15 cellular contexts compared by ENCODE assay signal in the genomic region with DNA sequence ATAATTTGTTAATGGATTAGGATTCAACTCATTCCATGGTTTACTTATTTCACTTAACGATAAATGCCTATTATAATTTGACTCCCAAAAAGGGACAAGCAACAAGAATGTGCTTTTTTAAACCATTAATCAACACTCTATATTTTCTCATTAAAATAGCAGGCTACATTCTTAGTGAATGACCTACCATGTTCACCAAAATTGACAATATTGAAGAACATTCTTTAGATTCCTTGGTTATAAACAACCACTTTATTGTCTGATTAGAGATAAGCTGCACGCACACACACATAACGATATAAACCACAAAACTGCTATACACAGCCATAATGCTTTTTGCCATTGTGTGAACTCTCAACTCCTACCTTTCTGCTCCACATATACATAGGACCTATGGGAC.
DNase-seq lines count a peak whose midpoint lies in the region; ATAC-seq and TF ChIP-seq lines count a peak whose summit lies in the region.
"Had no signal": no experiment of that assay in that cellular context is flagged by ENCODE, and none has a peak within 500 bp of the region (broad histone marks: within the 10 kb centered on the region; RNA-seq: fewer than 3 reads in every experiment).

No MANE protein-coding gene starts in this region.

- H3K27me3 ChIP-seq in brain microvascular endothelial cell (replicated peaks): no peaks in the 10 kb centered on the region

- H3K27me3 Mint-ChIP-seq in stimulated activated naive CD8-positive, alpha-beta T cell treated with anti-CD3 and anti-CD28 coated beads, Interleukin-15, amount 100 ng/mL, for 72 hours: no peaks in the 10 kb centered on the region

- in situ Hi-C loops in brain microvascular endothelial cell (cut with HindIII; ENCODE audit: low pct_ligation_motif_present, low sequenced_read_pairs): no loop called here

- H3K36me3 ChIP-seq in brain microvascular endothelial cell (replicated peaks): no peaks in the 10 kb centered on the region

- no peak for TF ChIP-seq CTCF in brain microvascular endothelial cell (IDR thresholded peaks at IDR 0.05; ENCODE audit: low read depth, low read length, missing control alignments)

- H3K4me3 Mint-ChIP-seq in stimulated activated naive CD8-positive, alpha-beta T cell treated with anti-CD3 and anti-CD28 coated beads, Interleukin-15, amount 100 ng/mL, for 72 hours: no peak overlapping the region

- DNase-seq in GM04503 (ENCODE audit: low read depth) (peak; percentile 15), M059J (ENCODE audit: low read depth) (peak; percentile 75), brain microvascular endothelial cell (peak; percentile 24), NCI-H1436 treated with DMSO at 0.1 percent for 48 hours (lab: John Stamatoyannopoulos, UW) (no peak), epidermal melanocyte (ENCODE audit: insufficient read length, low spot score) (no peak)
- DNase-seq in stimulated activated naive CD8-positive, alpha-beta T cell treated with anti-CD3 and anti-CD28 coated beads, Interleukin-15, amount 100 ng/mL, for 72 hours: no peak
- DNase-seq: COR-L47, DMS153, MV-4-11, NCI-H1436, NCI-H2227 treated with DMSO at 0.1 percent for 48 hours, NCI-H69, SHP77 had no signal

- no peak overlapping the region for H3K27ac ChIP-seq in brain microvascular endothelial cell
- H3K27ac ChIP-seq: C4-2B had no signal

- ATAC-seq in stimulated activated naive CD8-positive, alpha-beta T cell treated with anti-CD3 and anti-CD28 coated beads, Interleukin-15, amount 100 ng/mL, for 72 hours: no peak
- ATAC-seq in GM21576 (IDR thresholded peaks at IDR 0.05; ENCODE audit: unreplicated experiment): no peak

- no peak overlapping the region for H3K27ac Mint-ChIP-seq in stimulated activated naive CD8-positive, alpha-beta T cell treated with anti-CD3 and anti-CD28 coated beads, Interleukin-15, amount 100 ng/mL, for 72 hours

- no peaks in the 10 kb centered on the region for H3K4me1 Mint-ChIP-seq in stimulated activated naive CD8-positive, alpha-beta T cell treated with anti-CD3 and anti-CD28 coated beads, Interleukin-15, amount 100 ng/mL, for 72 hours

- H3K4me3 ChIP-seq in brain microvascular endothelial cell (ENCODE audit: low read depth, low read length): no peak overlapping the region

- peaks cover 6 to 9% of the 10 kb centered on the region in 2 donors for H3K9me3 Mint-ChIP-seq in stimulated activated naive CD8-positive, alpha-beta T cell treated with anti-CD3 and anti-CD28 coated beads, Interleukin-15, amount 100 ng/mL, for 72 hours

Comparison
In these comparisons a context has a peak if more than half of its experiments do, and no peak if none do; other contexts are left out.
1. DNase-seq: peak in GM04503 (single experiment), M059J (single experiment) and brain microvascular endothelial cell (single experiment); none in stimulated activated naive CD8-positive, alpha-beta T cell treated with anti-CD3 and anti-CD28 coated beads, Interleukin-15, amount 100 ng/mL, for 72 hours (0 of 2), NCI-H1436 treated with DMSO at 0.1 percent for 48 hours (single experiment) and epidermal melanocyte (single experiment).